In genomic region chr6:403659-404655, GRCh38 we compare ENCODE assay signal across 1 cellular context.
TF ChIP-seq lines count a peak whose summit lies in the region.

No MANE protein-coding gene starts in this region.

TF ChIP-seq in GM12878, 131 proteins besides CTCF, POLR2A, EP300 and RAD21 (continued from another document and continues in another):
- TF ChIP-seq TAF1 (IDR thresholded peaks at IDR 0.05; ENCODE audit: borderline replicate concordance, low read depth, low read length) (0 out of 2 replicates have a peak, but pooled peaks have one; percentile 31), BACH1 (IDR thresholded peaks at IDR 0.05; ENCODE audit: borderline replicate concordance) (peak; percentile 26), MAX (IDR thresholded peaks at IDR 0.05; ENCODE audit: low read depth, low read length) (no peak), SIN3A (IDR thresholded peaks at IDR 0.05; ENCODE audit: low read depth, low read length) (0 out of 2 replicates have a peak, but pooled peaks have one; percentile 38), NR2F1 (conservative IDR thresholded peaks at IDR 0.05) (no peak), SMAD5 (IDR thresholded peaks at IDR 0.05; ENCODE audit: low read depth) (peak; percentile 84; the same call in 1 of the 2 replicates), PML (IDR thresholded peaks at IDR 0.05; ENCODE audit: low read length) (peak; percentile 78; the same call in 1 of the 2 replicates), CREB1 (IDR thresholded peaks at IDR 0.05; ENCODE audit: low read depth) (0 out of 2 replicates have a peak, but pooled peaks have one; percentile 29), FOXM1 (IDR thresholded peaks at IDR 0.05; ENCODE audit: low read depth, low read length) (peak; percentile 27; the same call in 1 of the 2 replicates), JUNB (IDR thresholded peaks at IDR 0.05) (no peak), PBX3 (IDR thresholded peaks at IDR 0.05; ENCODE audit: insufficient replicate concordance, low read depth, low read length) (peak; percentile 45), CEBPB (IDR thresholded peaks at IDR 0.05; ENCODE audit: borderline replicate concordance in 1 of 2, low read depth in 2 of 2, low read length in 2 of 2) (no peak), MXI1 (IDR thresholded peaks at IDR 0.05; ENCODE audit: low read depth, low read length) (0 out of 2 replicates have a peak, but pooled peaks have one; percentile 28), TCF3 (IDR thresholded peaks at IDR 0.05; ENCODE audit: borderline replicate concordance, insufficient read depth, low read depth, low read length) (peak; percentile 52; the same call in 1 of the 2 replicates), E2F4 (IDR thresholded peaks at IDR 0.05; ENCODE audit: low read depth, low read length) (no peak), SUPT20H (IDR thresholded peaks at IDR 0.05; ENCODE audit: borderline replicate concordance, control insufficient read depth, low read depth, low read length) (no peak), POLR2AphosphoS2 (IDR thresholded peaks at IDR 0.05; ENCODE audit: low read depth, low read length) (peak; percentile 39), POLR2AphosphoS5 (IDR thresholded peaks at IDR 0.05; ENCODE audit: low read length) (peak; percentile 69), SPI1 (IDR thresholded peaks at IDR 0.05; ENCODE audit: borderline replicate concordance, insufficient read depth, low read depth, low read length) (no peak), IRF3 (IDR thresholded peaks at IDR 0.05) (no peak), NFYA (IDR thresholded peaks at IDR 0.05; ENCODE audit: borderline replicate concordance, low read depth, low read length) (no peak), ZBTB11 (CRISPR knock-in tag; IDR thresholded peaks at IDR 0.05) (peak; percentile 41; the same call in 1 of the 2 replicates), CHD2 (IDR thresholded peaks at IDR 0.05; ENCODE audit: borderline replicate concordance, low read depth, low read length) (0 out of 2 replicates have a peak, but pooled peaks have one; percentile 5), BCL11A (IDR thresholded peaks at IDR 0.05; ENCODE audit: low read depth, low read length) (peak; percentile 8), YBX1 (IDR thresholded peaks at IDR 0.05) (no peak), ATF2 (IDR thresholded peaks at IDR 0.05; ENCODE audit: low read length) (peak; percentile 2), ZBTB4 (CRISPR knock-in tag; IDR thresholded peaks at IDR 0.05) (peak; percentile 68; the same call in 1 of the 2 replicates), MYC (IDR thresholded peaks at IDR 0.05; ENCODE audit: insufficient read depth, insufficient read length, insufficient replicate concordance, low read length, severe bottlenecking) (no peak), KDM1A (IDR thresholded peaks at IDR 0.05; ENCODE audit: borderline replicate concordance) (no peak), YY1 (IDR thresholded peaks at IDR 0.05; ENCODE audit: low read depth, low read length) (no peak), USF1 (IDR thresholded peaks at IDR 0.05; ENCODE audit: borderline replicate concordance, extremely low read length, insufficient read depth, low read depth, low read length) (no peak), NKRF (conservative IDR thresholded peaks at IDR 0.05) (no peak), ZBTB40 (IDR thresholded peaks at IDR 0.05; ENCODE audit: borderline replicate concordance) (no peak), ZNF24 (IDR thresholded peaks at IDR 0.05) (no peak), CBX5 (IDR thresholded peaks at IDR 0.05; ENCODE audit: low read depth) (no peak), ZNF384 (IDR thresholded peaks at IDR 0.05; ENCODE audit: borderline replicate concordance, low read depth, low read length) (no peak), BCL3 (IDR thresholded peaks at IDR 0.05; ENCODE audit: borderline replicate concordance, insufficient read depth, low read depth, low read length, poor library complexity, severe bottlenecking) (peak; percentile 23)
